ENCODE assay signal across 8 cellular contexts in genomic region chr1:163528710-163529348, GRCh38.
DNase-seq lines count a peak whose midpoint lies in the region; TF ChIP-seq lines count a peak whose summit lies in the region.

No MANE protein-coding gene starts in this region.

- H3K79me2 ChIP-seq in neural cell (replicated peaks; ENCODE audit: insufficient read depth, low read length), result no peaks in the 10 kb centered on the region

- H3K9me3 ChIP-seq in neural cell (ENCODE audit: low read length), result no peaks in the 10 kb centered on the region

- H3K9ac ChIP-seq in neural cell (ENCODE audit: low read length), result no peak overlapping the region

- H3K27ac Mint-ChIP-seq in HFFc6 (no peak overlapping the region), chondrocyte (ENCODE audit: unreplicated experiment) (no peak overlapping the region)

- no peak overlapping the region for H3K27ac ChIP-seq in neural cell (ENCODE audit: low read length)

- H3K9me2 ChIP-seq in neural cell (ENCODE audit: insufficient read depth, low read length), result no peaks in the 10 kb centered on the region

- DNase-seq in stimulated activated CD4-positive, alpha-beta T cell treated with anti-CD3 and anti-CD28 coated beads, Interleukin-15, amount 100 ng/mL, for 24 hours, result peak; percentile 28
- no peak for DNase-seq in stimulated activated CD4-positive, alpha-beta T cell treated with anti-CD3 and anti-CD28 coated beads, Interleukin-4, amount 100 ng/mL, for 24 hours
- DNase-seq in HFFc6, result peak; percentile 25
- DNase-seq in NCI-H2227 treated with DMSO at 0.1 percent for 48 hours (lab: John Stamatoyannopoulos, UW), result peak; percentile 32
- no peak for DNase-seq in chondrocyte (ENCODE audit: low spot score)
- no peak for DNase-seq in lower leg skin (ENCODE audit: low spot score in 2 of 2)
- DNase-seq in cerebellar nuclear complex (lab: John Stamatoyannopoulos, UW), result no peak

- TF ChIP-seq RAD21 in neural cell (conservative IDR thresholded peaks at IDR 0.05), result peak; percentile 49

- H3K4me3 ChIP-seq in neural cell (ENCODE audit: low read length) (no peak overlapping the region), lower leg skin (ENCODE audit: low read depth, poor library complexity, severe bottlenecking) (no peak overlapping the region)

- no peaks in the 10 kb centered on the region for H3K36me3 ChIP-seq in neural cell (ENCODE audit: insufficient read depth, low read length)

- H3K4me1 Mint-ChIP-seq in HFFc6 (ENCODE audit: low read depth) (no peaks in the 10 kb centered on the region), chondrocyte (ENCODE audit: low read depth) (no peaks in the 10 kb centered on the region)

- no peaks in the 10 kb centered on the region for H3F3A ChIP-seq in neural cell (ENCODE audit: insufficient read depth, low read length, poor library complexity, severe bottlenecking)

- WGBS in lower leg skin, 2 donors, result 30 to 34% methylated on average over 2 of the region's 2 CpGs

- H2AFZ ChIP-seq in neural cell (ENCODE audit: low read depth, low read length), result no peak overlapping the region

- no peaks in the 10 kb centered on the region for H3K36me3 Mint-ChIP-seq in HFFc6 (ENCODE audit: low read depth)
- H3K36me3 Mint-ChIP-seq in chondrocyte (ENCODE audit: low read depth), result no peaks in the 10 kb centered on the region

- H3K9me3 Mint-ChIP-seq in HFFc6 (no peaks in the 10 kb centered on the region), chondrocyte (ENCODE audit: low read depth) (peaks cover 3% of the 10 kb centered on the region)

- TF ChIP-seq CTCF in HFFc6 (IDR thresholded peaks at IDR 0.05), result peak; percentile 90
- peak; percentile 86 for TF ChIP-seq CTCF in chondrocyte (IDR thresholded peaks at IDR 0.05)
- TF ChIP-seq CTCF in neural cell (IDR thresholded peaks at IDR 0.05; ENCODE audit: poor library complexity, severe bottlenecking), result peak; percentile 51
- no peak for TF ChIP-seq CTCF in lower leg skin (IDR thresholded peaks at IDR 0.05)

- H3K27me3 ChIP-seq in neural cell (ENCODE audit: insufficient read depth, low read depth, low read length), result no peaks in the 10 kb centered on the region

- H3K27me3 Mint-ChIP-seq in HFFc6 (ENCODE audit: insufficient read depth), result peaks cover 11% of the 10 kb centered on the region
- H3K27me3 Mint-ChIP-seq in chondrocyte (ENCODE audit: low read depth), result peaks cover 20% of the 10 kb centered on the region

- H3K4me3 Mint-ChIP-seq in HFFc6 (no peak overlapping the region), chondrocyte (ENCODE audit: unreplicated experiment) (no peak overlapping the region)

- no peaks in the 10 kb centered on the region for H4K20me1 ChIP-seq in neural cell (ENCODE audit: insufficient read depth)

- no peak for TF ChIP-seq POLR2A in lower leg skin (IDR thresholded peaks at IDR 0.05)

- H3K4me2 ChIP-seq in neural cell (ENCODE audit: low read length), result no peak overlapping the region

- TF ChIP-seq EP300 in neural cell (conservative IDR thresholded peaks at IDR 0.05; ENCODE audit: poor library complexity, severe bottlenecking), result no peak

- intact Hi-C loops in lower leg skin (cut with DNase I; ENCODE audit: low total_unique reads), result no loop called here

TF ChIP-seq in neural cell, 6 proteins besides CTCF, POLR2A, EP300 and RAD21:
- TF ChIP-seq EZH2 (IDR thresholded peaks at IDR 0.05; ENCODE audit: borderline replicate concordance, insufficient read depth, low read length, poor library complexity, severe bottlenecking) (no peak), POLR2AphosphoS5 (IDR thresholded peaks at IDR 0.05) (no peak), SMC3 (conservative IDR thresholded peaks at IDR 0.05; ENCODE audit: poor library complexity) (peak; percentile 48)
- TF ChIP-seq, protein P1, sequence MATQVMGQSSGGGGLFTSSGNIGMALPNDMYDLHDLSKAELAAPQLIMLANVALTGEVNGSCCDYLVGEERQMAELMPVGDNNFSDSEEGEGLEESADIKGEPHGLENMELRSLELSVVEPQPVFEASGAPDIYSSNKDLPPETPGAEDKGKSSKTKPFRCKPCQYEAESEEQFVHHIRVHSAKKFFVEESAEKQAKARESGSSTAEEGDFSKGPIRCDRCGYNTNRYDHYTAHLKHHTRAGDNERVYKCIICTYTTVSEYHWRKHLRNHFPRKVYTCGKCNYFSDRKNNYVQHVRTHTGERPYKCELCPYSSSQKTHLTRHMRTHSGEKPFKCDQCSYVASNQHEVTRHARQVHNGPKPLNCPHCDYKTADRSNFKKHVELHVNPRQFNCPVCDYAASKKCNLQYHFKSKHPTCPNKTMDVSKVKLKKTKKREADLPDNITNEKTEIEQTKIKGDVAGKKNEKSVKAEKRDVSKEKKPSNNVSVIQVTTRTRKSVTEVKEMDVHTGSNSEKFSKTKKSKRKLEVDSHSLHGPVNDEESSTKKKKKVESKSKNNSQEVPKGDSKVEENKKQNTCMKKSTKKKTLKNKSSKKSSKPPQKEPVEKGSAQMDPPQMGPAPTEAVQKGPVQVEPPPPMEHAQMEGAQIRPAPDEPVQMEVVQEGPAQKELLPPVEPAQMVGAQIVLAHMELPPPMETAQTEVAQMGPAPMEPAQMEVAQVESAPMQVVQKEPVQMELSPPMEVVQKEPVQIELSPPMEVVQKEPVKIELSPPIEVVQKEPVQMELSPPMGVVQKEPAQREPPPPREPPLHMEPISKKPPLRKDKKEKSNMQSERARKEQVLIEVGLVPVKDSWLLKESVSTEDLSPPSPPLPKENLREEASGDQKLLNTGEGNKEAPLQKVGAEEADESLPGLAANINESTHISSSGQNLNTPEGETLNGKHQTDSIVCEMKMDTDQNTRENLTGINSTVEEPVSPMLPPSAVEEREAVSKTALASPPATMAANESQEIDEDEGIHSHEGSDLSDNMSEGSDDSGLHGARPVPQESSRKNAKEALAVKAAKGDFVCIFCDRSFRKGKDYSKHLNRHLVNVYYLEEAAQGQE (IDR thresholded peaks at IDR 0.05; ENCODE audit: borderline replicate concordance), result no peak
TF ChIP-seq in neural cell: peak in this region for 1.

Comparison
In these comparisons a context has a peak if more than half of its experiments do, and no peak if none do; other contexts are left out.
1. DNase-seq: peak in stimulated activated CD4-positive, alpha-beta T cell treated with anti-CD3 and anti-CD28 coated beads, Interleukin-15, amount 100 ng/mL, for 24 hours (single experiment), HFFc6 (single experiment) and NCI-H2227 treated with DMSO at 0.1 percent for 48 hours (single experiment); none in stimulated activated CD4-positive, alpha-beta T cell treated with anti-CD3 and anti-CD28 coated beads, Interleukin-4, amount 100 ng/mL, for 24 hours (single experiment), chondrocyte (single experiment), lower leg skin (0 of 2) and cerebellar nuclear complex (0 of 2).
2. CTCF ChIP-seq: peak in HFFc6 (single experiment), chondrocyte (single experiment) and neural cell (single experiment); none in lower leg skin (0 of 3).